ENCODE assay signal across 8 cellular contexts in the genomic region with DNA sequence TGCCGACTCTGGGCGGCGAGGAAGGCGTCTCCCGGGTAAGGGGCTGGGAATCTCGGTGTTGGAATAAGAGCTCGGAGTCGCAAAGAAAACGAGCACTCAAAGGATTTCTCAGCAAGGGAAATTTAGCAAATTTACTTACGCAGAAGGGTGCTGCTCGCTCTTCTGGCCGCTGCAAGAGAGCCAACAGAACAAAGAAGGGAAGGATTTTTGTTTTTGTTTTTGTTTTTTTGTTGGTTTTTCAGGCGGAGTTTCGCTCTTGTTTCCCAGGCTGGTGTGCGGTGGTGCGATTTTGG. TPM values are rescaled to one million over a fixed set of nuclear protein-coding genes. Genes with fewer than 3 reads are reported as not detected.
A peak's percentile ranks its signal among the peaks of the same experiment; 100 is the strongest.
DNase-seq lines count a peak whose midpoint lies in the region; ATAC-seq and TF ChIP-seq lines count a peak whose summit lies in the region.

No MANE protein-coding gene starts in this region.

- H3K9me2 ChIP-seq in SU-DHL-6 (replicated peaks; ENCODE audit: insufficient read depth, low read length), result no peaks in the 10 kb centered on the region

- H3K4me3 ChIP-seq in GM06990 (replicated peaks; ENCODE audit: low read depth, low read length) (peak overlapping the region; percentile 94), SU-DHL-6 (ENCODE audit: insufficient read depth, low read length, poor library complexity, severe bottlenecking) (peak overlapping the region; percentile 92), fibroblast of mammary gland (ENCODE audit: control insufficient read depth, low read depth, low read length) (peak overlapping the region; percentile 84), psoas muscle (peak overlapping the region; percentile 99)

- H3F3A ChIP-seq in SU-DHL-6 (ENCODE audit: insufficient read depth), result no peaks in the 10 kb centered on the region

- peak overlapping the region; percentile 98 for H3K9ac ChIP-seq in SU-DHL-6 (ENCODE audit: low read length)

- 0 out of 2 replicates have a peak, but pooled peaks cover 3% of the 10 kb centered on the region for H4K20me1 ChIP-seq in SU-DHL-6 (ENCODE audit: low read depth, low read length)

- no peaks in the 10 kb centered on the region for H3K27me3 ChIP-seq in GM06990 (replicated peaks; ENCODE audit: control insufficient read depth, insufficient read depth, low read length)
- H3K27me3 ChIP-seq in SU-DHL-6 (ENCODE audit: low read length), result no peaks in the 10 kb centered on the region
- H3K27me3 ChIP-seq in psoas muscle (ENCODE audit: insufficient read depth in 3 of 3, low read length in 2 of 3), result no peaks in the 10 kb centered on the region

- H3K9me3 ChIP-seq in SU-DHL-6 (ENCODE audit: insufficient read depth, low read length), result no peaks in the 10 kb centered on the region
- H3K9me3 ChIP-seq in psoas muscle, result no peaks in the 10 kb centered on the region

- WGBS in psoas muscle, 3 donors, result 0 to 2% (median 1%) methylated on average over 16 of the region's 16 CpGs

- H3K4me2 ChIP-seq in SU-DHL-6 (ENCODE audit: low read depth, low read length, poor library complexity, severe bottlenecking), result peak overlapping the region; percentile 61

- H2AFZ ChIP-seq in SU-DHL-6 (ENCODE audit: low read depth, low read length, severe bottlenecking), result peak overlapping the region; percentile 96

- H3K27ac ChIP-seq in SU-DHL-6 (ENCODE audit: low read depth, low read length) (peak overlapping the region; percentile 71), psoas muscle (peak overlapping the region; percentile 86)

- no peak for ATAC-seq in psoas muscle
- ATAC-seq in GM18868 (IDR thresholded peaks at IDR 0.05; ENCODE audit: unreplicated experiment), result no peak
- no peak for ATAC-seq in HG03139 (IDR thresholded peaks at IDR 0.05; ENCODE audit: unreplicated experiment)

- H3K36me3 ChIP-seq in GM06990 (ENCODE audit: control insufficient read depth, insufficient read depth, low read length), result peaks cover 2% of the 10 kb centered on the region; the same call in 1 of the 2 replicates
- 0 out of 2 replicates have a peak, but pooled peaks cover 2% of the 10 kb centered on the region for H3K36me3 ChIP-seq in SU-DHL-6 (ENCODE audit: low read length)
- peaks cover 0 to 11% of the 10 kb centered on the region in 2 donors for H3K36me3 ChIP-seq in psoas muscle (ENCODE audit: insufficient read depth in 1 of 2, low read depth in 1 of 2)

- TF ChIP-seq CTCF in GM06990 (IDR thresholded peaks at IDR 0.05; ENCODE audit: insufficient read depth, low read length, poor library complexity, severe bottlenecking) (no peak), SU-DHL-6 (IDR thresholded peaks at IDR 0.05; ENCODE audit: insufficient read depth, low read length, poor library complexity, severe bottlenecking) (no peak), fibroblast of mammary gland (conservative IDR thresholded peaks at IDR 0.05; ENCODE audit: control insufficient read depth, insufficient read depth, low read depth, low read length) (no peak), psoas muscle (IDR thresholded peaks at IDR 0.05) (no peak)

- peaks cover 41% of the 10 kb centered on the region for H3K4me1 ChIP-seq in psoas muscle

- intact Hi-C loops in psoas muscle (cut with DNase I), result loop anchor here (2.0 to 10.0 kb wide), 2 partner anchors 118 to 464 kb away; no protein-coding TSS in a partner anchor

- DNase-seq in GM06990 (ENCODE audit: extremely low read depth, insufficient read length) (no peak), fibroblast of mammary gland (ENCODE audit: low read depth) (no peak), psoas muscle (no peak), GM19240 (ENCODE audit: insufficient read length, low spot score) (no peak), NCI-H2227 (lab: John Stamatoyannopoulos, UW; ENCODE audit: unreplicated experiment) (no peak)

- H3K79me2 ChIP-seq in SU-DHL-6 (ENCODE audit: insufficient read depth, low read length), result peaks cover 53% of the 10 kb centered on the region

RNA-seq across cellular contexts. Expression of gene GTF3C5, which starts 0.3 kb away (rescaled TPM):
- 10 to 100 TPM; 34.6 to 45.8 (median 42.2) TPM for total RNA-seq in psoas muscle
- polyA plus RNA-seq in psoas muscle, result 10 to 100 TPM; 42.7 to 70.8 (median 50.4) TPM

RNA-seq across cellular contexts. Expression of gene CEL, which starts 30.7 kb away (rescaled TPM):
- total RNA-seq in psoas muscle, result 1 to 10 TPM in 1 of 4 donors, under 1 TPM in 3; 0.34 to 2.0 (median 0.63) TPM
- under 1 TPM; 0.10 to 0.61 (median 0.21) TPM for polyA plus RNA-seq in psoas muscle

RNA-seq across cellular contexts. Expression of gene GFI1B, which starts 52.6 kb away (rescaled TPM):
- not detected for total RNA-seq in psoas muscle
- under 1 TPM; 0.07 to 0.14 (median 0.12) TPM for polyA plus RNA-seq in psoas muscle
